ENCODE assay signal across 6 cellular contexts in the genomic region with DNA sequence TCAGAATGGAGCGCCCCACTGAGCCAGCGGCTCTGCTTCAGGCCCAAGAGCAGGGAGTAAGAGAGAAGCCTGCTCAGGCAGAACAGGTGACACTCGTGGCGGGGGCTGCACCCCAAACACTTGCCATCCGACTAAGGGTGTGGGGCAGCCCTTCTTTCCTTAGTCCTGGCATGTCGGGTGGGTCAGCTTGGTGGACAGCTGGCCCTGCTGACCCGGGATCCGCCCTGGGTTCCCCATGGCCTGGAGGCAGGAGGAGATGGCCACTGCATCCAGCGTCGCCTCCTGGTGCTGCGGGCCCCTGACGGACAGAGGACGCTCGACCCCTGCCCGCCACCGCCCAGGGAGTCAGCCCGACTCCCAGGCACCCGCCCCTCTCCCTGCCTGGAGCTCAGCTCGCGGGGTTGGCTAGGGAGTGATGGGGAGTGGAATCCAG. TPM values are rescaled to one million over a fixed set of nuclear protein-coding genes. Genes with fewer than 3 reads are reported as not detected.
DNase-seq lines count a peak whose midpoint lies in the region; ATAC-seq and TF ChIP-seq lines count a peak whose summit lies in the region.

No MANE protein-coding gene starts in this region.

- H3K36me3 ChIP-seq in testis (ENCODE audit: low read depth, missing control alignments), result no peaks in the 10 kb centered on the region

- TF ChIP-seq CTCF in testis (IDR thresholded peaks at IDR 0.05), result no peak

- no peaks in the 10 kb centered on the region for H3K9me3 ChIP-seq in testis

- H3K4me3 ChIP-seq in testis, result peak overlapping the region; percentile 75 to 90

- H3K9me3 Mint-ChIP-seq in T-helper 1 cell treated with Interleukin-12 subunit alpha and Interleukin-12 subunit beta and Interleukin-4 antibody, amounts not matched to agents 30 μg/mL and 1 μg/mL, for 36 hours, result no peaks in the 10 kb centered on the region

- no peak for DNase-seq in T-helper 1 cell
- no peak for DNase-seq in left cardiac atrium
- DNase-seq in testis, result no peak
- no peak for DNase-seq in GM19238 (ENCODE audit: insufficient read length, low spot score)

- no peak for TF ChIP-seq POLR2A in testis (IDR thresholded peaks at IDR 0.05)

- WGBS in testis, 2 donors, result 24% methylated on average over 20 of the region's 20 CpGs; no CpG with 5 or more reads in 1 of the 2 donors

- peaks cover 4% of the 10 kb centered on the region for H3K27me3 Mint-ChIP-seq in T-helper 1 cell treated with Interleukin-12 subunit alpha and Interleukin-12 subunit beta and Interleukin-4 antibody, amounts not matched to agents 30 μg/mL and 1 μg/mL, for 36 hours (ENCODE audit: low read depth)

- peaks cover 8% of the 10 kb centered on the region for H3K4me1 ChIP-seq in testis

- peaks cover 4% of the 10 kb centered on the region for H3K4me1 Mint-ChIP-seq in T-helper 1 cell treated with Interleukin-12 subunit alpha and Interleukin-12 subunit beta and Interleukin-4 antibody, amounts not matched to agents 30 μg/mL and 1 μg/mL, for 36 hours (ENCODE audit: low read depth)

- peak overlapping the region; percentile 84 to 88 for H3K27ac ChIP-seq in testis

- H3K27ac Mint-ChIP-seq in T-helper 1 cell treated with Interleukin-12 subunit alpha and Interleukin-12 subunit beta and Interleukin-4 antibody, amounts not matched to agents 30 μg/mL and 1 μg/mL, for 36 hours, result no peak overlapping the region

- intact Hi-C loops in left cardiac atrium (cut with DNase I) (no loop called here), testis (cut with DNase I; ENCODE audit: low total_unique reads) (no loop called here)

- H3K4me3 Mint-ChIP-seq in T-helper 1 cell treated with Interleukin-12 subunit alpha and Interleukin-12 subunit beta and Interleukin-4 antibody, amounts not matched to agents 30 μg/mL and 1 μg/mL, for 36 hours, result peak overlapping the region; percentile 78

- no peaks in the 10 kb centered on the region for H3K27me3 ChIP-seq in testis

- peaks cover 1% of the 10 kb centered on the region for H3K36me3 Mint-ChIP-seq in T-helper 1 cell treated with Interleukin-12 subunit alpha and Interleukin-12 subunit beta and Interleukin-4 antibody, amounts not matched to agents 30 μg/mL and 1 μg/mL, for 36 hours (ENCODE audit: low read depth)

- ATAC-seq in left cardiac atrium (peak; percentile 1 to 2), GM19395 (IDR thresholded peaks at IDR 0.05; ENCODE audit: unreplicated experiment) (no peak)

RNA-seq across cellular contexts. Expression of a gene that starts 1.2 kb away (rescaled TPM):
- total RNA-seq in left cardiac atrium (1 to 10 TPM; 2.9 TPM), testis (10 to 100 TPM; 24.8 to 49.5 TPM)
- 91.5 TPM for polyA plus RNA-seq in testis (ENCODE audit: insufficient read depth, low read depth, low replicate concordance)

RNA-seq across cellular contexts. Expression of a gene that starts 4.7 kb away (rescaled TPM):
- total RNA-seq in left cardiac atrium, result 100 to 1,000 TPM; 106 to 135 TPM
- 100 to 1,000 TPM; 104 to 118 TPM for total RNA-seq in testis
- polyA plus RNA-seq in testis (ENCODE audit: insufficient read depth, low read depth, low replicate concordance), result 118 TPM

RNA-seq across cellular contexts. Expression of a gene that starts 16.1 kb away (rescaled TPM):
- 10 to 100 TPM; 18.8 to 23.2 TPM for total RNA-seq in left cardiac atrium
- total RNA-seq in testis, result 10 to 100 TPM; 72.9 to 84.8 TPM
- polyA plus RNA-seq in testis (ENCODE audit: insufficient read depth, low read depth, low replicate concordance), result 76.1 TPM

RNA-seq across cellular contexts. Expression of a gene that starts 20.0 kb away (rescaled TPM):
- total RNA-seq in left cardiac atrium (10 to 100 TPM; 16.2 to 19.8 TPM), testis (10 to 100 TPM in 1 of 2 donors, 1 to 10 TPM in 1; 9.5 to 12.8 TPM)
- 13.6 TPM for polyA plus RNA-seq in testis (ENCODE audit: insufficient read depth, low read depth, low replicate concordance)

RNA-seq across cellular contexts. Expression of a gene that starts 30.7 kb away (rescaled TPM):
- total RNA-seq in left cardiac atrium (not detected), testis (10 to 100 TPM; 10.1 to 24.6 TPM)
- 11.3 TPM for polyA plus RNA-seq in testis (ENCODE audit: insufficient read depth, low read depth, low replicate concordance)

Comparison
In these comparisons a context has a peak if more than half of its experiments do, and no peak if none do; other contexts are left out.
1. RNA of a gene that starts 1.2 kb away (total RNA-seq): 24.8 to 49.5 TPM in testis; 2.9 TPM in left cardiac atrium; every median in the first group is over 4 times any median in the second.